In the genomic region with DNA sequence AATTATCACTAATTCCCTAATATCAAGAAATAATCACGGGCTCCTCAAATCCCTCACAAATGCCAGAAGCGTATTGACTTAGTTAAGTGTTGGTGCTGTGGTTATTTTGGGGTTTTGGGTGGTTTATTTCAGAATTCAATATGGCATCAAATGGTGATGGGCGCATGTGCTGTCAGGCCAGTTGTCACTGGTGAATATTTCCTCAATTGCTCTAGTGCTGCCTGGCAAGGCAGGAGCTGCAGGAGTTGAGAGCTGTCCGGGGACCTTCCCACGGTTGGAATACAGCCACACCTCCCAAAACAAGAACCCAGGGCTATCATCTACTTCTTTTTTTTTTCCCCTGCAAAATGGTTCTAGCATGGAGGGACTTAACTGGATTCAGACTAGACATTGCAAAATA, we compare ENCODE assay signal across 26 cellular contexts. TPM values are rescaled to one million over a fixed set of nuclear protein-coding genes. Genes with fewer than 3 reads are reported as not detected.
DNase-seq lines count a peak whose midpoint lies in the region; ATAC-seq and TF ChIP-seq lines count a peak whose summit lies in the region.
"Had no signal": no experiment of that assay in that cellular context is flagged by ENCODE, and none has a peak within 500 bp of the region (broad histone marks: within the 10 kb centered on the region; RNA-seq: fewer than 3 reads in every experiment).

No MANE protein-coding gene starts in this region.

- H3K18ac ChIP-seq in IMR-90 (ENCODE audit: low read depth, low read length), result no peak overlapping the region

- H3K9me1 ChIP-seq in IMR-90 (ENCODE audit: insufficient read depth, low read length), result no peaks in the 10 kb centered on the region

- peak overlapping the region; percentile 32 for H2AFZ ChIP-seq in IMR-90 (replicated peaks; ENCODE audit: low read length, poor library complexity)
- H2AFZ ChIP-seq: GM23248 had no signal

- peaks cover 18 to 27% of the 10 kb centered on the region in 2 donors for H3K36me3 Mint-ChIP-seq in naive B cell
- H3K36me3 Mint-ChIP-seq in immature natural killer cell, result no peaks in the 10 kb centered on the region
- H3K36me3 Mint-ChIP-seq: CD4-positive, alpha-beta memory T cell had no signal

- no peak overlapping the region for H2BK5ac ChIP-seq in IMR-90 (ENCODE audit: low read depth, low read length, poor library complexity, severe bottlenecking)

- no peak overlapping the region for H3K4ac ChIP-seq in IMR-90 (ENCODE audit: low read depth, low read length)

- TF ChIP-seq POLR2A in IMR-90 (IDR thresholded peaks at IDR 0.05; ENCODE audit: low read depth, low read length), result no peak

- H3K27ac Mint-ChIP-seq in naive B cell (peak overlapping the region in 4 of 6 donors; percentile 65 to 93 (median 88)), immature natural killer cell (no peak overlapping the region)
- H3K27ac Mint-ChIP-seq: CD4-positive, alpha-beta memory T cell; H9; HFFc6 had no signal

- H3K4me2 ChIP-seq in BLaER1 (peak overlapping the region; percentile 95), IMR-90 (ENCODE audit: low read depth, low read length) (no peak overlapping the region)

- H4K8ac ChIP-seq in IMR-90 (ENCODE audit: low read depth in 2 of 2, low read length in 2 of 2), result no peak overlapping the region

- no peak overlapping the region for H3K4me3 ChIP-seq in BLaER1
- no peak overlapping the region for H3K4me3 ChIP-seq in IMR-90 (ENCODE audit: insufficient read depth, low read depth, low read length)
- H3K4me3 ChIP-seq in SJCRH30, result no peak overlapping the region
- H3K4me3 ChIP-seq: GM23248, Peyer's patch had no signal

- TF ChIP-seq CTCF in IMR-90 (conservative IDR thresholded peaks at IDR 0.05; ENCODE audit: low read depth, low read length), result no peak

- H3K23ac ChIP-seq in IMR-90 (ENCODE audit: low read depth, low read length), result no peak overlapping the region

- H2BK20ac ChIP-seq in IMR-90 (ENCODE audit: low read depth, low read length), result no peak overlapping the region

- H4K20me1 ChIP-seq in BLaER1 (peaks cover 91% of the 10 kb centered on the region), IMR-90 (ENCODE audit: insufficient read depth, low read length) (no peaks in the 10 kb centered on the region)

- CTCF ChIA-PET in IMR-90 (lab: Yijun Ruan, JAX), result no interaction called here

- H3K4me1 Mint-ChIP-seq in naive B cell (peaks cover 77 to 91% (median 83%) of the 10 kb centered on the region in 3 donors), immature natural killer cell (no peaks in the 10 kb centered on the region)
- H3K4me1 Mint-ChIP-seq: CD4-positive, alpha-beta memory T cell; H9 had no signal

- WGBS in IMR-90 (ENCODE audit: extremely low coverage in 2 of 2, insufficient read length in 1 of 2), 2 experiments, result no CpG with 5 or more reads among the region's 5 CpGs

- no peak overlapping the region for H2BK15ac ChIP-seq in IMR-90 (ENCODE audit: low read depth, low read length)

- H3K79me1 ChIP-seq in IMR-90 (ENCODE audit: low read depth in 1 of 2, low read length in 2 of 2), result no peaks in the 10 kb centered on the region

- peaks cover 36% of the 10 kb centered on the region for H3K36me3 ChIP-seq in BLaER1
- H3K36me3 ChIP-seq in IMR-90 (ENCODE audit: control insufficient read depth, insufficient read depth, low read length), result no peaks in the 10 kb centered on the region
- no peaks in the 10 kb centered on the region; the same call in 1 of the 2 replicates for H3K36me3 ChIP-seq in SJCRH30
- H3K36me3 ChIP-seq: Peyer's patch had no signal

- DNase-seq in IMR-90 (no peak), SJCRH30 (peak; percentile 63 to 74), naive B cell (no peak), immature natural killer cell (no peak)
- no peak for DNase-seq in NK-92 treated with Interleukin-12 subunit alpha and Interleukin-12 subunit beta, amount 100 ng/mL, for 24 hours (lab: John Stamatoyannopoulos, UW)
- DNase-seq: CD4-positive, alpha-beta memory T cell; DMS 273 treated with DMSO at 0.1 percent for 48 hours; DMS79 treated with DMSO at 0.1 percent for 48 hours; GM23248; H9; HFFc6; KG1; NCI-H1092; NCI-H1436; NCI-H187 treated with DMSO at 0.1 percent for 48 hours; NCI-H2227 treated with DMSO at 0.1 percent for 48 hours; NCI-H510A had no signal

- no peak overlapping the region for H4K5ac ChIP-seq in IMR-90 (ENCODE audit: low read depth, low read length)

- no peak overlapping the region for H2AK9ac ChIP-seq in IMR-90 (replicated peaks; ENCODE audit: low read depth, low read length, poor library complexity)

- BruUV-seq in IMR-90 (replicated peaks; lab: Mats Ljungman, UMichigan), result no TSS peak

- H2BK120ac ChIP-seq in IMR-90 (ENCODE audit: low read depth, low read length), result no peak overlapping the region

- H3K4me1 ChIP-seq in BLaER1, result peaks cover 97% of the 10 kb centered on the region
- H3K4me1 ChIP-seq in IMR-90 (ENCODE audit: control insufficient read depth, insufficient read depth, low read length), result no peaks in the 10 kb centered on the region
- H3K4me1 ChIP-seq in SJCRH30, result peaks cover 61% of the 10 kb centered on the region
- H3K4me1 ChIP-seq: Caco-2, Peyer's patch had no signal

- no peak overlapping the region for H3K56ac ChIP-seq in IMR-90 (ENCODE audit: extremely low read depth, insufficient read depth, low read length)

- H2AK5ac ChIP-seq in IMR-90 (ENCODE audit: low read depth, low read length), result no peak overlapping the region

- H3K9ac ChIP-seq in BLaER1 (no peak overlapping the region), IMR-90 (ENCODE audit: low read depth, low read length) (no peak overlapping the region)
- H3K9ac ChIP-seq: GM23248 had no signal

- POLR2A ChIA-PET in IMR-90 (lab: Charles Lee; ENCODE audit: unreplicated experiment), result no interaction called here

- H3K9me3 Mint-ChIP-seq in naive B cell (peaks cover 0 to under 1% (median 0%) of the 10 kb centered on the region in 7 donors), immature natural killer cell (no peaks in the 10 kb centered on the region)
- H3K9me3 Mint-ChIP-seq: CD4-positive, alpha-beta memory T cell; H9; HFFc6 had no signal

- H3K27ac ChIP-seq in BLaER1 (no peak overlapping the region), IMR-90 (ENCODE audit: insufficient read depth, low read length) (no peak overlapping the region), SJCRH30 (peak overlapping the region; percentile 82)
- H3K27ac ChIP-seq: GM23248, HL-60, Peyer's patch had no signal

- H3K4me3 Mint-ChIP-seq in naive B cell (peak overlapping the region in 7 of 8 donors; percentile 53 to 100 (median 73)), immature natural killer cell (no peak overlapping the region)
- H3K4me3 Mint-ChIP-seq: CD4-positive, alpha-beta memory T cell; H9; HFFc6 had no signal

- no peak overlapping the region for H4K91ac ChIP-seq in IMR-90 (ENCODE audit: insufficient read depth, low read depth, low read length)

- H3K27me3 ChIP-seq in BLaER1, result no peaks in the 10 kb centered on the region
- H3K27me3 ChIP-seq in IMR-90 (ENCODE audit: control insufficient read depth, insufficient read depth, low read length), result peaks cover 16% of the 10 kb centered on the region; the same call in 1 of the 2 replicates
- H3K27me3 ChIP-seq in SJCRH30, result no peaks in the 10 kb centered on the region
- H3K27me3 ChIP-seq: Peyer's patch had no signal

- intact Hi-C loops in IMR-90 (cut with micrococcal nuclease), result no loop called here

- ATAC-seq in IMR-90 (ENCODE audit: low read depth) (no peak), naive B cell (ENCODE audit: low read depth in 2 of 2) (no peak), GM21360 (IDR thresholded peaks at IDR 0.05; ENCODE audit: unreplicated experiment) (no peak)
- ATAC-seq: HepG2 had no signal

- in situ Hi-C loops in IMR-90 (cut with MboI; ENCODE audit: low sequenced_read_pairs), result no loop called here

- H3K27me3 Mint-ChIP-seq in naive B cell (no peaks in the 10 kb centered on the region), immature natural killer cell (ENCODE audit: low read depth in 3 of 3) (peaks cover 0 to 6% (median 2%) of the 10 kb centered on the region in 3 donors)

- TF ChIP-seq RAD21 in IMR-90 (IDR thresholded peaks at IDR 0.05; ENCODE audit: low read length), result no peak

- no peaks in the 10 kb centered on the region for H3K9me3 ChIP-seq in BLaER1
- H3K9me3 ChIP-seq in IMR-90 (ENCODE audit: control insufficient read depth, insufficient read depth, low read length), result no peaks in the 10 kb centered on the region
- no peaks in the 10 kb centered on the region for H3K9me3 ChIP-seq in SJCRH30 (replicated peaks)
- H3K9me3 ChIP-seq: Caco-2, Peyer's patch had no signal

- H3K14ac ChIP-seq in IMR-90 (replicated peaks; ENCODE audit: low read depth, low read length), result no peak overlapping the region

- dilution Hi-C loops in IMR-90 (cut with HindIII; ENCODE audit: low sequenced_read_pairs, unreplicated experiment), result no loop called here

TF ChIP-seq in IMR-90, 13 proteins besides CTCF, POLR2A, EP300 and RAD21 (continues in another document):
- no peak for TF ChIP-seq RFX5 (IDR thresholded peaks at IDR 0.05; ENCODE audit: low read depth, low read length)
- TF ChIP-seq SMC3 (IDR thresholded peaks at IDR 0.05; ENCODE audit: low read depth, low read length), result no peak
- TF ChIP-seq, protein P1, sequence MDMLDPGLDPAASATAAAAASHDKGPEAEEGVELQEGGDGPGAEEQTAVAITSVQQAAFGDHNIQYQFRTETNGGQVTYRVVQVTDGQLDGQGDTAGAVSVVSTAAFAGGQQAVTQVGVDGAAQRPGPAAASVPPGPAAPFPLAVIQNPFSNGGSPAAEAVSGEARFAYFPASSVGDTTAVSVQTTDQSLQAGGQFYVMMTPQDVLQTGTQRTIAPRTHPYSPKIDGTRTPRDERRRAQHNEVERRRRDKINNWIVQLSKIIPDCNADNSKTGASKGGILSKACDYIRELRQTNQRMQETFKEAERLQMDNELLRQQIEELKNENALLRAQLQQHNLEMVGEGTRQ (IDR thresholded peaks at IDR 0.05; ENCODE audit: low read depth, low read length), result no peak
- no peak for TF ChIP-seq MXI1 (IDR thresholded peaks at IDR 0.05; ENCODE audit: borderline replicate concordance, low read depth, low read length)
- TF ChIP-seq FOS (IDR thresholded peaks at IDR 0.05; ENCODE audit: low read depth, low read length), result no peak
- TF ChIP-seq, protein P2, sequence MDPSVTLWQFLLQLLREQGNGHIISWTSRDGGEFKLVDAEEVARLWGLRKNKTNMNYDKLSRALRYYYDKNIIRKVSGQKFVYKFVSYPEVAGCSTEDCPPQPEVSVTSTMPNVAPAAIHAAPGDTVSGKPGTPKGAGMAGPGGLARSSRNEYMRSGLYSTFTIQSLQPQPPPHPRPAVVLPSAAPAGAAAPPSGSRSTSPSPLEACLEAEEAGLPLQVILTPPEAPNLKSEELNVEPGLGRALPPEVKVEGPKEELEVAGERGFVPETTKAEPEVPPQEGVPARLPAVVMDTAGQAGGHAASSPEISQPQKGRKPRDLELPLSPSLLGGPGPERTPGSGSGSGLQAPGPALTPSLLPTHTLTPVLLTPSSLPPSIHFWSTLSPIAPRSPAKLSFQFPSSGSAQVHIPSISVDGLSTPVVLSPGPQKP (IDR thresholded peaks at IDR 0.05; ENCODE audit: borderline replicate concordance, low read depth, low read length), result no peak

RNA-seq across cellular contexts. Expression of a gene that starts 10.3 kb away (rescaled TPM):
- not detected in 2 replicates for total RNA-seq in IMR-90 (2012; rRNA removed)
- polyA plus RNA-seq in IMR-90 (2012; rRNA removed), result not detected in 2 replicates
- polyA plus RNA-seq in IMR-90 (2012; cell fraction: cytosol; rRNA removed), result not detected in 2 replicates
- not detected in 2 replicates for polyA plus RNA-seq in IMR-90 (2012; cell fraction: nucleus; rRNA removed; ENCODE audit: low replicate concordance)
- total RNA-seq in SJCRH30 (2014; rRNA removed; shearing (Covaris generic)), result 0.94 and 1.0 TPM in 2 replicates
- 100 to 1,000 TPM; 233 to 640 (median 475) TPM for polyA plus RNA-seq in naive B cell (ENCODE audit: low read depth in 6 of 6)
- under 1 TPM in 2 of 3 donors, not detected in 1; 0.26 to 0.59 TPM for polyA plus RNA-seq in immature natural killer cell
- total RNA-seq: A673; Caco-2; CD4-positive, alpha-beta memory T cell; GM23248; H9; HepG2; HFFc6; HT-29 had no signal
- polyA plus RNA-seq: BJ, GM23248, HepG2 had no signal

Comparison
In these comparisons a context has a peak if more than half of its experiments do, and no peak if none do; other contexts are left out.
1. DNase-seq: peak in SJCRH30 (2 of 2); none in IMR-90 (single experiment), naive B cell (single experiment), NK-92 treated with Interleukin-12 subunit alpha and Interleukin-12 subunit beta, amount 100 ng/mL, for 24 hours (single experiment) and immature natural killer cell (0 of 3).
2. H3K27ac Mint-ChIP-seq: peak in naive B cell (4 of 6); none in immature natural killer cell (0 of 6).
3. H3K4me3 Mint-ChIP-seq: peak in naive B cell (7 of 8); none in immature natural killer cell (0 of 5).
4. RNA of a gene that starts 10.3 kb away (polyA plus RNA-seq): 233 to 640 TPM in naive B cell; 0.26 to 0.59 TPM in immature natural killer cell and not detected in IMR-90; every median in the first group is over 100 times any median in the second.